In genomic region chr20:31842471-31843157, GRCh38 we compare ENCODE assay signal across 10 cellular contexts. TPM values are rescaled to one million over a fixed set of nuclear protein-coding genes. Genes with fewer than 3 reads are reported as not detected.
DNase-seq lines count a peak whose midpoint lies in the region; ATAC-seq and TF ChIP-seq lines count a peak whose summit lies in the region.
"Had no signal": no experiment of that assay in that cellular context is flagged by ENCODE, and none has a peak within 500 bp of the region (broad histone marks: within the 10 kb centered on the region; RNA-seq: fewer than 3 reads in every experiment).

No MANE protein-coding gene starts in this region.

- TF ChIP-seq CTCF in suprapubic skin (IDR thresholded peaks at IDR 0.05), result no peak

- TF ChIP-seq POLR2A in suprapubic skin (IDR thresholded peaks at IDR 0.05), result no peak

- WGBS in suprapubic skin, result 69% methylated on average over 9 of the region's 12 CpGs

- peak overlapping the region; percentile 52 to 87 (median 77) for H3K4me2 ChIP-seq in BLaER1 treated with 17β-estradiol and CSF1 and Interleukin-3, amounts not matched to agents 10 nM and 100 nM

- peak overlapping the region in 1 of 11 experiments; percentile 4; a peak in 1 of 22 replicates for H3K27ac ChIP-seq in BLaER1 treated with 17β-estradiol and CSF1 and Interleukin-3, amounts not matched to agents 10 nM and 100 nM
- H3K27ac ChIP-seq in suprapubic skin, result no peak overlapping the region

- H3K9me3 ChIP-seq in BLaER1 treated with 17β-estradiol and CSF1 and Interleukin-3, amounts not matched to agents 10 nM and 100 nM (replicated peaks in 1 of 11), result no peaks in the 10 kb centered on the region
- H3K9me3 ChIP-seq in suprapubic skin, result no peaks in the 10 kb centered on the region

- peaks cover 0 to 79% (median 0%) of the 10 kb centered on the region in 11 experiments; a peak in 7 of 22 replicates for H4K20me1 ChIP-seq in BLaER1 treated with 17β-estradiol and CSF1 and Interleukin-3, amounts not matched to agents 10 nM and 100 nM

- H3K27me3 ChIP-seq in BLaER1 treated with 17β-estradiol and CSF1 and Interleukin-3, amounts not matched to agents 10 nM and 100 nM, result peaks cover 0 to 66% (median 0%) of the 10 kb centered on the region in 11 experiments; a peak in 5 of 22 replicates
- H3K27me3 ChIP-seq in suprapubic skin, result no peaks in the 10 kb centered on the region

- no peak for TF ChIP-seq EP300 in suprapubic skin (IDR thresholded peaks at IDR 0.05)

- no peak overlapping the region for H3K4me3 ChIP-seq in BLaER1 treated with 17β-estradiol and CSF1 and Interleukin-3, amounts not matched to agents 10 nM and 100 nM
- H3K4me3 ChIP-seq in suprapubic skin, result no peak overlapping the region

- no peaks in the 10 kb centered on the region for H3K36me3 ChIP-seq in BLaER1 treated with 17β-estradiol and CSF1 and Interleukin-3, amounts not matched to agents 10 nM and 100 nM
- no peaks in the 10 kb centered on the region for H3K36me3 ChIP-seq in suprapubic skin

- H3K4me1 ChIP-seq in BLaER1 treated with 17β-estradiol and CSF1 and Interleukin-3, amounts not matched to agents 10 nM and 100 nM, result peaks cover 35 to 73% (median 71%) of the 10 kb centered on the region in 10 experiments
- H3K4me1 ChIP-seq in suprapubic skin, result peaks cover 2% of the 10 kb centered on the region

- peak; percentile 41 for DNase-seq in amniotic epithelial cell (ENCODE audit: low read depth)
- peak; percentile 79 for DNase-seq in left ventricle myocardium superior
- DNase-seq in posterior vena cava (ENCODE audit: low spot score), result peak; percentile 88
- no peak for DNase-seq in stimulated activated CD4-positive, alpha-beta T cell treated with anti-CD3 and anti-CD28 coated beads, Interleukin-4, amount 100 ng/mL, for 24 hours
- DNase-seq in suprapubic skin (ENCODE audit: low spot score in 2 of 2), result no peak
- DNase-seq in NCI-H2196 treated with DMSO at 0.1 percent for 48 hours (lab: John Stamatoyannopoulos, UW; ENCODE audit: unreplicated experiment), result no peak
- DNase-seq: CD4-positive, CD25-positive, alpha-beta regulatory T cell had no signal

- peak overlapping the region in 6 of 11 experiments; percentile 4 to 36 (median 18); a peak in 8 of 22 replicates for H3K9ac ChIP-seq in BLaER1 treated with 17β-estradiol and CSF1 and Interleukin-3, amounts not matched to agents 10 nM and 100 nM

- intact Hi-C loops in left ventricle myocardium superior (cut with micrococcal nuclease) (no loop called here), posterior vena cava (cut with DNase I) (loop anchor here in 1 of 2 donors (10.0 kb wide), 1 partner anchor 112 kb away; the partner anchor contains the start of gene PDRG1)

- peak; percentile 80 for ATAC-seq in left ventricle myocardium superior
- no peak for ATAC-seq in GM18861 (IDR thresholded peaks at IDR 0.05; ENCODE audit: unreplicated experiment)

RNA-seq across cellular contexts. Expression of gene FOXS1, which starts 2.8 kb away (rescaled TPM):
- total RNA-seq in left ventricle myocardium superior (1.3 TPM), posterior vena cava (1 to 10 TPM; 2.8 to 5.0 TPM), suprapubic skin (not detected)
- total RNA-seq: CD4-positive, CD25-positive, alpha-beta regulatory T cell; pulmonary artery endothelial cell had no signal

RNA-seq across cellular contexts. Expression of gene MYLK2, which starts 23.5 kb away (rescaled TPM):
- total RNA-seq in left ventricle myocardium superior (0.10 TPM), posterior vena cava (not detected), suprapubic skin (not detected)
- total RNA-seq: CD4-positive, CD25-positive, alpha-beta regulatory T cell had no signal

RNA-seq across cellular contexts. Expression of gene DUSP15, which starts 27.7 kb away (rescaled TPM):
- total RNA-seq in left ventricle myocardium superior (4.0 TPM), posterior vena cava (1 to 10 TPM in 1 of 2 donors, under 1 TPM in 1; 0.90 to 1.0 TPM), suprapubic skin (1 to 10 TPM in 3 of 4 donors, not detected in 1; 1.1 to 2.4 (median 1.1) TPM)
- total RNA-seq: CD4-positive, CD25-positive, alpha-beta regulatory T cell; pulmonary artery endothelial cell had no signal

RNA-seq across cellular contexts. Expression of gene TTLL9, which starts 27.8 kb away (rescaled TPM):
- total RNA-seq in left ventricle myocardium superior, result not detected
- under 1 TPM; 0.14 to 0.19 TPM for total RNA-seq in posterior vena cava
- under 1 TPM in 2 of 4 donors, not detected in 2; 0.49 to 0.68 TPM for total RNA-seq in suprapubic skin
- total RNA-seq: CD4-positive, CD25-positive, alpha-beta regulatory T cell had no signal

Comparison
In these comparisons a context has a peak if more than half of its experiments do, and no peak if none do; other contexts are left out.
1. DNase-seq: peak in amniotic epithelial cell (single experiment), left ventricle myocardium superior (single experiment) and posterior vena cava (single experiment); none in stimulated activated CD4-positive, alpha-beta T cell treated with anti-CD3 and anti-CD28 coated beads, Interleukin-4, amount 100 ng/mL, for 24 hours (single experiment), suprapubic skin (0 of 2) and NCI-H2196 treated with DMSO at 0.1 percent for 48 hours (single experiment).